In genomic region chr1:193185861-193186714, GRCh38 we compare ENCODE assay signal across 8 cellular contexts. TPM values are rescaled to one million over a fixed set of nuclear protein-coding genes. Genes with fewer than 3 reads are reported as not detected.
DNase-seq lines count a peak whose midpoint lies in the region; ATAC-seq and TF ChIP-seq lines count a peak whose summit lies in the region.

B3GALT2 (minus strand) TSS chr1:193186613; CDS start chr1:193181562, 5,051 bp downstream.

- peaks cover 12% of the 10 kb centered on the region for H3K36me3 Mint-ChIP-seq in activated CD8-positive, alpha-beta T cell treated with anti-CD3 and anti-CD28 coated beads, Interleukin-2, amount 10 ng/mL, durations not matched to agents 7 days and 5 days (ENCODE audit: low read depth)
- H3K36me3 Mint-ChIP-seq in glutamatergic neuron (ENCODE audit: unreplicated experiment): peaks cover 9% of the 10 kb centered on the region

- DNase-seq in DMS53 (lab: John Stamatoyannopoulos, UW) (peak; percentile 79), NCI-H2029 (lab: John Stamatoyannopoulos, UW) (peak; percentile 38), glutamatergic neuron (peak; percentile 56), ovary (peak in 2 of 5 donors; percentile 35 to 41), OCI-M2 (lab: John Stamatoyannopoulos, UW; ENCODE audit: unreplicated experiment) (no peak)
- no peak for DNase-seq in activated CD8-positive, alpha-beta T cell treated with anti-CD3 and anti-CD28 coated beads, Interleukin-2, amount 10 ng/mL, durations not matched to agents 7 days and 5 days
- no peak for DNase-seq in stimulated activated CD4-positive, alpha-beta T cell treated with anti-CD3 and anti-CD28 coated beads, Interleukin-2, amount 100 ng/mL, for 48 hours

- H3K9me3 Mint-ChIP-seq in activated CD8-positive, alpha-beta T cell treated with anti-CD3 and anti-CD28 coated beads, Interleukin-2, amount 10 ng/mL, durations not matched to agents 7 days and 5 days (ENCODE audit: insufficient read depth): no peaks in the 10 kb centered on the region
- peaks cover 19% of the 10 kb centered on the region for H3K9me3 Mint-ChIP-seq in glutamatergic neuron (ENCODE audit: unreplicated experiment)

- intact Hi-C loops in ovary (cut with DNase I): no loop called here

- H3K27ac Mint-ChIP-seq in activated CD8-positive, alpha-beta T cell treated with anti-CD3 and anti-CD28 coated beads, Interleukin-2, amount 10 ng/mL, durations not matched to agents 7 days and 5 days: peak within 1 kb of the TSS; percentile 28
- H3K27ac Mint-ChIP-seq in glutamatergic neuron (ENCODE audit: unreplicated experiment): peak within 1 kb of the TSS; percentile 100

- peak within 1 kb of the TSS; percentile 15 to 34 for H3K27ac ChIP-seq in ovary

- H3K4me1 ChIP-seq in ovary (ENCODE audit: insufficient read depth): peaks cover 3% of the 10 kb centered on the region

- no peaks in the 10 kb centered on the region for H3K36me3 ChIP-seq in ovary

- WGBS in ovary, 3 donors: 6 to 14% (median 12%) methylated on average over 13 of the region's 13 CpGs

- CTCF ChIA-PET in activated CD8-positive, alpha-beta T cell treated with anti-CD3 and anti-CD28 coated beads, Interleukin-2, amount 10 ng/mL, durations not matched to agents 7 days and 5 days (lab: Charles Lee): interaction anchor here (0.7 to 1.9 kb wide), 5 partner anchors 43 to 1109 kb away, joined by 3 to 5 read pairs (median 4); no protein-coding TSS in a partner anchor

- POLR2A ChIA-PET in activated CD8-positive, alpha-beta T cell treated with anti-CD3 and anti-CD28 coated beads, Interleukin-2, amount 10 ng/mL, durations not matched to agents 7 days and 5 days (lab: Charles Lee): interaction anchor here (0.6 kb wide), 1 partner anchor 268 kb away, joined by 3 read pairs; no protein-coding TSS in a partner anchor

- H3K4me3 ChIP-seq in ovary: peak within 1 kb of the TSS; percentile 18

- no peak for TF ChIP-seq CTCF in glutamatergic neuron (IDR thresholded peaks at IDR 0.05; ENCODE audit: partially characterized antibody, unreplicated experiment)
- TF ChIP-seq CTCF in ovary (IDR thresholded peaks at IDR 0.05): no peak

- no peaks in the 10 kb centered on the region for H3K9me3 ChIP-seq in ovary

- TF ChIP-seq POLR2A in ovary (IDR thresholded peaks at IDR 0.05): no peak

- TF ChIP-seq EP300 in ovary (IDR thresholded peaks at IDR 0.05): no peak

- H3K27me3 ChIP-seq in ovary: no peaks in the 10 kb centered on the region

- peaks cover 28% of the 10 kb centered on the region for H3K4me1 Mint-ChIP-seq in activated CD8-positive, alpha-beta T cell treated with anti-CD3 and anti-CD28 coated beads, Interleukin-2, amount 10 ng/mL, durations not matched to agents 7 days and 5 days (ENCODE audit: low read depth)
- H3K4me1 Mint-ChIP-seq in glutamatergic neuron (ENCODE audit: low read depth, unreplicated experiment): peaks cover 23% of the 10 kb centered on the region

- H3K4me3 Mint-ChIP-seq in activated CD8-positive, alpha-beta T cell treated with anti-CD3 and anti-CD28 coated beads, Interleukin-2, amount 10 ng/mL, durations not matched to agents 7 days and 5 days: peak within 1 kb of the TSS; percentile 44
- H3K4me3 Mint-ChIP-seq in glutamatergic neuron (ENCODE audit: unreplicated experiment): peak within 1 kb of the TSS; percentile 100

- ATAC-seq in activated CD8-positive, alpha-beta T cell treated with anti-CD3 and anti-CD28 coated beads, Interleukin-2, amount 10 ng/mL, durations not matched to agents 7 days and 5 days: peak; percentile 57
- ATAC-seq in HG03354 (IDR thresholded peaks at IDR 0.05; ENCODE audit: poor library complexity, severe bottlenecking, unreplicated experiment): no peak

- no peaks in the 10 kb centered on the region for H3K27me3 Mint-ChIP-seq in activated CD8-positive, alpha-beta T cell treated with anti-CD3 and anti-CD28 coated beads, Interleukin-2, amount 10 ng/mL, durations not matched to agents 7 days and 5 days (ENCODE audit: low read depth)
- peaks cover 20% of the 10 kb centered on the region for H3K27me3 Mint-ChIP-seq in glutamatergic neuron (ENCODE audit: unreplicated experiment)

RNA-seq across cellular contexts. Expression of gene B3GALT2, which starts in this region (rescaled TPM):
- total RNA-seq in activated CD8-positive, alpha-beta T cell treated with anti-CD3 and anti-CD28 coated beads, Interleukin-2, amount 10 ng/mL, durations not matched to agents 7 days and 5 days: under 1 TPM; 0.63 to 0.94 TPM
- total RNA-seq in glutamatergic neuron (ENCODE audit: unreplicated experiment) (64.6 TPM), ovary (1 to 10 TPM; 2.5 to 8.0 (median 4.6) TPM)
- polyA plus RNA-seq in ovary: 1 to 10 TPM; 2.9 to 5.9 TPM

Comparison
In these comparisons a context has a peak if more than half of its experiments do, and no peak if none do; other contexts are left out.
1. Peak in ATAC-seq in activated CD8-positive, alpha-beta T cell treated with anti-CD3 and anti-CD28 coated beads, Interleukin-2, amount 10 ng/mL, durations not matched to agents 7 days and 5 days; RNA of the gene not detected or under 1 TPM.
2. DNase-seq: peak in DMS53 (single experiment), NCI-H2029 (single experiment) and glutamatergic neuron (single experiment); none in activated CD8-positive, alpha-beta T cell treated with anti-CD3 and anti-CD28 coated beads, Interleukin-2, amount 10 ng/mL, durations not matched to agents 7 days and 5 days (single experiment), stimulated activated CD4-positive, alpha-beta T cell treated with anti-CD3 and anti-CD28 coated beads, Interleukin-2, amount 100 ng/mL, for 48 hours (0 of 2) and OCI-M2 (single experiment).